ENCODE assay signal across 1 cellular context in the genomic region with DNA sequence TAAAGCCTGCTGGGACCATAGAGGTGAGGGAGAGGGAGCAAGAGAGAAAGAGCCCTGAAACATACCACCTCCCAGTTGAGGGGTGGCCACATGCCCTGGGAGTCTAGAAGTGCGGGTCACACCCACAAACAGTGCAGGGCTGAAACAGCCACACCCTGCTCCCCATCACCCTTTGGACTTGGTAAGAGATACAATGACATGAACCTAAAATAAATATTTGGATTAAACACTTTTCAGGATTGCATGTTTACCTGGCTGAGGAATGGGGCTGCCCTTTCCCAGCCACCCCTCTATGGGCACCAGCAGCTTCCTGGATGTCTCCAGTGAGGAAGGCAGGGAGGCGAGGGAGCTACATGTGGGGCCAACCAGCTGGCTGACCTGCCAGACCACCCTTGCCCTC.
TF ChIP-seq lines count a peak whose summit lies in the region.

No MANE protein-coding gene starts in this region.

TF ChIP-seq in HEK293, 187 proteins besides CTCF, POLR2A, EP300 and RAD21 (continued from another document):
- TF ChIP-seq, protein P1, sequence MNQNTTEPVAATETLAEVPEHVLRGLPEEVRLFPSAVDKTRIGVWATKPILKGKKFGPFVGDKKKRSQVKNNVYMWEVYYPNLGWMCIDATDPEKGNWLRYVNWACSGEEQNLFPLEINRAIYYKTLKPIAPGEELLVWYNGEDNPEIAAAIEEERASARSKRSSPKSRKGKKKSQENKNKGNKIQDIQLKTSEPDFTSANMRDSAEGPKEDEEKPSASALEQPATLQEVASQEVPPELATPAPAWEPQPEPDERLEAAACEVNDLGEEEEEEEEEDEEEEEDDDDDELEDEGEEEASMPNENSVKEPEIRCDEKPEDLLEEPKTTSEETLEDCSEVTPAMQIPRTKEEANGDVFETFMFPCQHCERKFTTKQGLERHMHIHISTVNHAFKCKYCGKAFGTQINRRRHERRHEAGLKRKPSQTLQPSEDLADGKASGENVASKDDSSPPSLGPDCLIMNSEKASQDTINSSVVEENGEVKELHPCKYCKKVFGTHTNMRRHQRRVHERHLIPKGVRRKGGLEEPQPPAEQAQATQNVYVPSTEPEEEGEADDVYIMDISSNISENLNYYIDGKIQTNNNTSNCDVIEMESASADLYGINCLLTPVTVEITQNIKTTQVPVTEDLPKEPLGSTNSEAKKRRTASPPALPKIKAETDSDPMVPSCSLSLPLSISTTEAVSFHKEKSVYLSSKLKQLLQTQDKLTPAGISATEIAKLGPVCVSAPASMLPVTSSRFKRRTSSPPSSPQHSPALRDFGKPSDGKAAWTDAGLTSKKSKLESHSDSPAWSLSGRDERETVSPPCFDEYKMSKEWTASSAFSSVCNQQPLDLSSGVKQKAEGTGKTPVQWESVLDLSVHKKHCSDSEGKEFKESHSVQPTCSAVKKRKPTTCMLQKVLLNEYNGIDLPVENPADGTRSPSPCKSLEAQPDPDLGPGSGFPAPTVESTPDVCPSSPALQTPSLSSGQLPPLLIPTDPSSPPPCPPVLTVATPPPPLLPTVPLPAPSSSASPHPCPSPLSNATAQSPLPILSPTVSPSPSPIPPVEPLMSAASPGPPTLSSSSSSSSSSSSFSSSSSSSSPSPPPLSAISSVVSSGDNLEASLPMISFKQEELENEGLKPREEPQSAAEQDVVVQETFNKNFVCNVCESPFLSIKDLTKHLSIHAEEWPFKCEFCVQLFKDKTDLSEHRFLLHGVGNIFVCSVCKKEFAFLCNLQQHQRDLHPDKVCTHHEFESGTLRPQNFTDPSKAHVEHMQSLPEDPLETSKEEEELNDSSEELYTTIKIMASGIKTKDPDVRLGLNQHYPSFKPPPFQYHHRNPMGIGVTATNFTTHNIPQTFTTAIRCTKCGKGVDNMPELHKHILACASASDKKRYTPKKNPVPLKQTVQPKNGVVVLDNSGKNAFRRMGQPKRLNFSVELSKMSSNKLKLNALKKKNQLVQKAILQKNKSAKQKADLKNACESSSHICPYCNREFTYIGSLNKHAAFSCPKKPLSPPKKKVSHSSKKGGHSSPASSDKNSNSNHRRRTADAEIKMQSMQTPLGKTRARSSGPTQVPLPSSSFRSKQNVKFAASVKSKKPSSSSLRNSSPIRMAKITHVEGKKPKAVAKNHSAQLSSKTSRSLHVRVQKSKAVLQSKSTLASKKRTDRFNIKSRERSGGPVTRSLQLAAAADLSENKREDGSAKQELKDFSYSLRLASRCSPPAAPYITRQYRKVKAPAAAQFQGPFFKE (tag by site-specific recombination; IDR thresholded peaks at IDR 0.05; ENCODE audit: borderline replicate concordance): no peak
- TF ChIP-seq ZNF335 (tag by site-specific recombination; conservative IDR thresholded peaks at IDR 0.05): no peak
- TF ChIP-seq, protein P2, sequence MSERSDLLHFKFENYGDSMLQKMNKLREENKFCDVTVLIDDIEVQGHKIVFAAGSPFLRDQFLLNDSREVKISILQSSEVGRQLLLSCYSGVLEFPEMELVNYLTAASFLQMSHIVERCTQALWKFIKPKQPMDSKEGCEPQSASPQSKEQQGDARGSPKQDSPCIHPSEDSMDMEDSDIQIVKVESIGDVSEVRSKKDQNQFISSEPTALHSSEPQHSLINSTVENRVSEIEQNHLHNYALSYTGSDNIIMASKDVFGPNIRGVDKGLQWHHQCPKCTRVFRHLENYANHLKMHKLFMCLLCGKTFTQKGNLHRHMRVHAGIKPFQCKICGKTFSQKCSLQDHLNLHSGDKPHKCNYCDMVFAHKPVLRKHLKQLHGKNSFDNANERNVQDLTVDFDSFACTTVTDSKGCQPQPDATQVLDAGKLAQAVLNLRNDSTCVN (tag by site-specific recombination; optimal IDR thresholded peaks at IDR 0.05): no peak
- TF ChIP-seq ZNF837 (tag by site-specific recombination; IDR thresholded peaks at IDR 0.05): no peak
